In genomic region chr15:26235864-26236263, GRCh38 we compare ENCODE assay signal across 20 cellular contexts.
DNase-seq lines count a peak whose midpoint lies in the region; ATAC-seq and TF ChIP-seq lines count a peak whose summit lies in the region.
"Had no signal": no experiment of that assay in that cellular context is flagged by ENCODE, and none has a peak within 500 bp of the region (broad histone marks: within the 10 kb centered on the region; RNA-seq: fewer than 3 reads in every experiment).

No MANE protein-coding gene starts in this region.

- H3K4me3 Mint-ChIP-seq in stimulated activated naive CD8-positive, alpha-beta T cell treated with anti-CD3 and anti-CD28 coated beads, Interleukin-15, amount 100 ng/mL, for 72 hours: no peak overlapping the region
- H3K4me3 Mint-ChIP-seq in CD4-positive, alpha-beta memory T cell: no peak overlapping the region
- H3K4me3 Mint-ChIP-seq: CD4-positive, CD25-positive, alpha-beta regulatory T cell had no signal

- H3K4me1 ChIP-seq in right atrium auricular region (no peaks in the 10 kb centered on the region), right cardiac atrium (ENCODE audit: control insufficient read depth, insufficient read depth, low read length) (no peaks in the 10 kb centered on the region), ectodermal cell (ENCODE audit: control insufficient read depth, insufficient read depth, low read length) (peaks cover 14% of the 10 kb centered on the region), mesendoderm (ENCODE audit: control insufficient read depth, low read depth, low read length) (peaks cover 5% of the 10 kb centered on the region)
- H3K4me1 ChIP-seq in CD4-positive, alpha-beta memory T cell (ENCODE audit: insufficient read depth, low read length): no peaks in the 10 kb centered on the region
- H3K4me1 ChIP-seq: BE2C, Caco-2 had no signal

- no peak overlapping the region for H3K18ac ChIP-seq in mesendoderm (ENCODE audit: low read length)

- H3K27me3 ChIP-seq in right atrium auricular region (no peaks in the 10 kb centered on the region), right cardiac atrium (ENCODE audit: control insufficient read depth, insufficient read depth) (no peaks in the 10 kb centered on the region), ectodermal cell (ENCODE audit: control insufficient read depth, insufficient read depth, low read length, poor library complexity, severe bottlenecking) (no peaks in the 10 kb centered on the region), mesendoderm (ENCODE audit: insufficient read depth, low read length, poor library complexity) (no peaks in the 10 kb centered on the region)
- no peaks in the 10 kb centered on the region for H3K27me3 ChIP-seq in CD4-positive, alpha-beta memory T cell (ENCODE audit: insufficient read depth, low read length)
- H3K27me3 ChIP-seq: BE2C had no signal

- WGBS in right cardiac atrium: 47% methylated on average over 3 of the region's 3 CpGs
- 13 to 20% methylated on average over 3 of the region's 3 CpGs for WGBS in ectodermal cell, 2 experiments
- no CpG with 5 or more reads among the region's 3 CpGs for WGBS in mesendoderm (ENCODE audit: extremely low coverage, insufficient coverage, low lambda C conversion rate)

- no peak overlapping the region for H3K9ac ChIP-seq in mesendoderm (ENCODE audit: low read length)

- H2BK5ac ChIP-seq in mesendoderm (ENCODE audit: low read length): no peak overlapping the region

- CTCF ChIA-PET in CD4-positive, alpha-beta memory T cell (lab: Charles Lee; ENCODE audit: partially characterized antibody): no interaction called here

- no peak overlapping the region for H2BK15ac ChIP-seq in mesendoderm (replicated peaks; ENCODE audit: low read depth)

- H3K27me3 Mint-ChIP-seq in stimulated activated naive CD8-positive, alpha-beta T cell treated with anti-CD3 and anti-CD28 coated beads, Interleukin-15, amount 100 ng/mL, for 72 hours: peaks cover 24% of the 10 kb centered on the region
- peaks cover 2 to 3% of the 10 kb centered on the region in 2 donors for H3K27me3 Mint-ChIP-seq in CD4-positive, alpha-beta memory T cell
- H3K27me3 Mint-ChIP-seq: CD4-positive, CD25-positive, alpha-beta regulatory T cell had no signal

- H3K36me3 Mint-ChIP-seq in CD4-positive, alpha-beta memory T cell: no peaks in the 10 kb centered on the region
- H3K36me3 Mint-ChIP-seq: CD4-positive, CD25-positive, alpha-beta regulatory T cell had no signal

- H3K9me3 Mint-ChIP-seq in stimulated activated naive CD8-positive, alpha-beta T cell treated with anti-CD3 and anti-CD28 coated beads, Interleukin-15, amount 100 ng/mL, for 72 hours: no peaks in the 10 kb centered on the region
- H3K9me3 Mint-ChIP-seq in CD4-positive, alpha-beta memory T cell: peaks cover 0 to 6% (median 1%) of the 10 kb centered on the region in 8 donors

- DNase-seq in right atrium auricular region (ENCODE audit: low spot score) (peak; percentile 36), right cardiac atrium (no peak), mesendoderm (no peak), D341Med (ENCODE audit: low spot score) (no peak)
- no peak for DNase-seq in stimulated activated naive CD8-positive, alpha-beta T cell treated with anti-CD3 and anti-CD28 coated beads, Interleukin-15, amount 100 ng/mL, for 72 hours
- no peak for DNase-seq in CD4-positive, alpha-beta memory T cell
- DNase-seq: BE2C; Caco-2; CD4-positive, CD25-positive, alpha-beta regulatory T cell; DMS153; GDM1; KG1; MV-4-11; NCI-H345; NK-92 treated with Interleukin-12 subunit alpha and Interleukin-12 subunit beta, amount 100 ng/mL, for 24 hours; OCI-M1; Right ventricle myocardium superior had no signal

- intact Hi-C loops in right cardiac atrium (cut with DNase I): no loop called here
- intact Hi-C loops in CD4-positive, alpha-beta memory T cell (cut with micrococcal nuclease): no loop called here

- H2BK120ac ChIP-seq in mesendoderm (ENCODE audit: low read depth, low read length): no peak overlapping the region

- POLR2A ChIA-PET in CD4-positive, alpha-beta memory T cell (lab: Charles Lee; ENCODE audit: partially characterized antibody): no interaction called here

- no peak for TF ChIP-seq CTCF in right atrium auricular region (IDR thresholded peaks at IDR 0.05)

- H2AK5ac ChIP-seq in mesendoderm (ENCODE audit: low read length): no peak overlapping the region

- no peaks in the 10 kb centered on the region for H3K79me1 ChIP-seq in mesendoderm (ENCODE audit: low read length)

- H4K5ac ChIP-seq in mesendoderm (ENCODE audit: low read length): no peak overlapping the region

- ATAC-seq in right cardiac atrium: no peak
- ATAC-seq in stimulated activated naive CD8-positive, alpha-beta T cell treated with anti-CD3 and anti-CD28 coated beads, Interleukin-15, amount 100 ng/mL, for 72 hours: no peak
- no peak for ATAC-seq in GM19397 (IDR thresholded peaks at IDR 0.05; ENCODE audit: unreplicated experiment)

- no peak overlapping the region for H3K4me2 ChIP-seq in mesendoderm (ENCODE audit: low read length)

- H3K9me3 ChIP-seq in right atrium auricular region (no peaks in the 10 kb centered on the region), right cardiac atrium (ENCODE audit: control insufficient read depth, low read length) (no peaks in the 10 kb centered on the region), ectodermal cell (ENCODE audit: control insufficient read depth, low read length) (no peaks in the 10 kb centered on the region)
- no peaks in the 10 kb centered on the region for H3K9me3 ChIP-seq in CD4-positive, alpha-beta memory T cell (ENCODE audit: control insufficient read depth in 1 of 2, low read length in 2 of 2)
- H3K9me3 ChIP-seq: BE2C had no signal

- no peak overlapping the region for H3K56ac ChIP-seq in mesendoderm (ENCODE audit: low read length)

- H3K27ac Mint-ChIP-seq in stimulated activated naive CD8-positive, alpha-beta T cell treated with anti-CD3 and anti-CD28 coated beads, Interleukin-15, amount 100 ng/mL, for 72 hours: no peak overlapping the region
- H3K27ac Mint-ChIP-seq in CD4-positive, alpha-beta memory T cell: peak overlapping the region in 1 of 7 donors; percentile 1
- H3K27ac Mint-ChIP-seq: CD4-positive, CD25-positive, alpha-beta regulatory T cell had no signal

- H3K4ac ChIP-seq in mesendoderm (ENCODE audit: low read depth, low read length): no peak overlapping the region

- H3K36me3 ChIP-seq in right atrium auricular region (no peaks in the 10 kb centered on the region), ectodermal cell (ENCODE audit: control insufficient read depth, insufficient read depth, low read length) (no peaks in the 10 kb centered on the region), mesendoderm (ENCODE audit: control insufficient read depth, insufficient read depth, low read length) (no peaks in the 10 kb centered on the region)
- H3K36me3 ChIP-seq in CD4-positive, alpha-beta memory T cell (ENCODE audit: insufficient read depth, low read length): no peaks in the 10 kb centered on the region
- H3K36me3 ChIP-seq: BE2C had no signal

- H3K4me1 Mint-ChIP-seq in stimulated activated naive CD8-positive, alpha-beta T cell treated with anti-CD3 and anti-CD28 coated beads, Interleukin-15, amount 100 ng/mL, for 72 hours: no peaks in the 10 kb centered on the region
- no peaks in the 10 kb centered on the region for H3K4me1 Mint-ChIP-seq in CD4-positive, alpha-beta memory T cell
- H3K4me1 Mint-ChIP-seq: CD4-positive, CD25-positive, alpha-beta regulatory T cell had no signal

- no peak overlapping the region for H3K4me3 ChIP-seq in right atrium auricular region
- no peak overlapping the region for H3K4me3 ChIP-seq in right cardiac atrium (ENCODE audit: low read length)
- peak overlapping the region; percentile 0 for H3K4me3 ChIP-seq in ectodermal cell (ENCODE audit: insufficient read depth, low read depth, low read length)
- no peak overlapping the region for H3K4me3 ChIP-seq in mesendoderm (ENCODE audit: low read length)
- no peak overlapping the region for H3K4me3 ChIP-seq in CD4-positive, alpha-beta memory T cell (ENCODE audit: low read length in 2 of 2)
- H3K4me3 ChIP-seq: SK-N-MC had no signal

- no peak overlapping the region for H3K23ac ChIP-seq in mesendoderm (ENCODE audit: low read length)

- no peak overlapping the region for H3K27ac ChIP-seq in right atrium auricular region
- no peak overlapping the region for H3K27ac ChIP-seq in right cardiac atrium (ENCODE audit: low read length)
- H3K27ac ChIP-seq in ectodermal cell (ENCODE audit: insufficient read depth, low read depth, low read length, poor library complexity, severe bottlenecking): no peak overlapping the region
- peak overlapping the region; percentile 25 for H3K27ac ChIP-seq in mesendoderm (ENCODE audit: low read depth, low read length)
- H3K27ac ChIP-seq in CD4-positive, alpha-beta memory T cell (ENCODE audit: low read depth, low read length): no peak overlapping the region
- H3K27ac ChIP-seq: SK-N-MC had no signal

- no peaks in the 10 kb centered on the region for H3K79me2 ChIP-seq in mesendoderm (ENCODE audit: control insufficient read depth, insufficient read depth, low read length)

- no peak overlapping the region for H4K8ac ChIP-seq in mesendoderm (ENCODE audit: low read depth, low read length)
